In genomic region chr1:25432364-25432719, GRCh38 we compare ENCODE assay signal across 8 cellular contexts. TPM values are rescaled to one million over a fixed set of nuclear protein-coding genes. Genes with fewer than 3 reads are reported as not detected.
A peak's percentile ranks its signal among the peaks of the same experiment; 100 is the strongest.
DNase-seq lines count a peak whose midpoint lies in the region; ATAC-seq and TF ChIP-seq lines count a peak whose summit lies in the region.

No MANE protein-coding gene starts in this region.

- H3K27me3 Mint-ChIP-seq in natural killer cell (ENCODE audit: low read depth in 2 of 2), result no peaks in the 10 kb centered on the region

- no peaks in the 10 kb centered on the region for H3K9me2 ChIP-seq in Karpas-422 (replicated peaks; ENCODE audit: insufficient read depth, low read length)

- no peak overlapping the region for H2AFZ ChIP-seq in Karpas-422 (ENCODE audit: low read length)

- H3K4me3 ChIP-seq in BE2C (ENCODE audit: low read depth, low read length), result peak overlapping the region; percentile 70
- H3K4me3 ChIP-seq in Karpas-422 (ENCODE audit: low read length), result peak overlapping the region; percentile 71
- H3K4me3 ChIP-seq in choroid plexus epithelial cell (ENCODE audit: low read depth, low read length), result peak overlapping the region; percentile 81

- intact Hi-C loops in natural killer cell (cut with micrococcal nuclease), result loop anchor here (5.0 kb wide), 1 partner anchor 95 kb away; the partner anchor contains the start of gene TMEM50A

- peak overlapping the region; percentile 83 to 89 for H3K27ac Mint-ChIP-seq in natural killer cell

- H3K4me2 ChIP-seq in Karpas-422 (ENCODE audit: low read depth, low read length, poor library complexity, severe bottlenecking), result peak overlapping the region; percentile 99

- H3K9me3 Mint-ChIP-seq in natural killer cell, result no peaks in the 10 kb centered on the region

- peak overlapping the region; percentile 96 for H3K27ac ChIP-seq in Karpas-422 (ENCODE audit: low read length)

- peak overlapping the region; percentile 93 for H3K4me3 Mint-ChIP-seq in natural killer cell

- ATAC-seq in natural killer cell (no peak), HG02981 (IDR thresholded peaks at IDR 0.05; ENCODE audit: unreplicated experiment) (no peak)

- DNase-seq in BE2C, result no peak
- DNase-seq in Karpas-422, result peak; percentile 47
- DNase-seq in choroid plexus epithelial cell (ENCODE audit: low read depth), result no peak
- DNase-seq in natural killer cell, result no peak
- DNase-seq in NK-92 (lab: John Stamatoyannopoulos, UW; ENCODE audit: unreplicated experiment), result no peak
- DNase-seq in GM03348 (ENCODE audit: low spot score), result no peak
- DNase-seq in GM19238 (ENCODE audit: insufficient read length, low spot score), result no peak

- no peaks in the 10 kb centered on the region for H3K27me3 ChIP-seq in BE2C
- H3K27me3 ChIP-seq in Karpas-422 (ENCODE audit: low read length), result no peaks in the 10 kb centered on the region

- peaks cover 53% of the 10 kb centered on the region for H3K79me2 ChIP-seq in Karpas-422 (ENCODE audit: low read length)

- peaks cover 53 to 54% of the 10 kb centered on the region in 2 donors for H3K4me1 Mint-ChIP-seq in natural killer cell

- TF ChIP-seq CTCF in BE2C (IDR thresholded peaks at IDR 0.05; ENCODE audit: low read depth, low read length) (no peak), choroid plexus epithelial cell (conservative IDR thresholded peaks at IDR 0.05; ENCODE audit: low read depth, low read length) (no peak), natural killer cell (IDR thresholded peaks at IDR 0.05) (no peak)

- H4K20me1 ChIP-seq in Karpas-422 (ENCODE audit: insufficient read depth, low read depth, low read length), result no peaks in the 10 kb centered on the region; the same call in 1 of the 2 replicates

- H3K9me3 ChIP-seq in BE2C, result no peaks in the 10 kb centered on the region
- no peaks in the 10 kb centered on the region for H3K9me3 ChIP-seq in Karpas-422 (ENCODE audit: low read length)

- H3K36me3 ChIP-seq in BE2C, result peaks cover under 1% of the 10 kb centered on the region; the same call in 1 of the 2 replicates
- H3K36me3 ChIP-seq in Karpas-422 (ENCODE audit: insufficient read depth, low read length), result peaks cover 16% of the 10 kb centered on the region

- H3K36me3 Mint-ChIP-seq in natural killer cell, result no peaks in the 10 kb centered on the region

- H3K9ac ChIP-seq in Karpas-422 (ENCODE audit: low read length), result peak overlapping the region; percentile 89

- H3K4me1 ChIP-seq in BE2C (no peaks in the 10 kb centered on the region; the same call in 1 of the 2 replicates), Karpas-422 (ENCODE audit: low read length) (peaks cover 65% of the 10 kb centered on the region)

RNA-seq across cellular contexts. Expression of gene MACO1, which starts 1.6 kb away (rescaled TPM):
- polyA plus RNA-seq in BE2C (2012; ENCODE audit: insufficient read depth, insufficient read length, low read depth), result 21.7 TPM
- total RNA-seq in Karpas-422 (2014; rRNA removed; shearing (Covaris generic); ENCODE audit: low replicate concordance), result 29.7 and 31.4 TPM in 2 replicates
- 10 to 100 TPM; 15.9 to 19.6 (median 16.9) TPM for total RNA-seq in natural killer cell

RNA-seq across cellular contexts. Expression of gene RHCE, which starts 11.7 kb away (rescaled TPM):
- 0.29 TPM for polyA plus RNA-seq in BE2C (2012; ENCODE audit: insufficient read depth, insufficient read length, low read depth)
- total RNA-seq in Karpas-422 (2014; rRNA removed; shearing (Covaris generic); ENCODE audit: low replicate concordance), result 3.1 TPM in 2 replicates
- total RNA-seq in natural killer cell, result not detected
